Comparison of ENCODE assay signal across 8 cellular contexts in the genomic region with DNA sequence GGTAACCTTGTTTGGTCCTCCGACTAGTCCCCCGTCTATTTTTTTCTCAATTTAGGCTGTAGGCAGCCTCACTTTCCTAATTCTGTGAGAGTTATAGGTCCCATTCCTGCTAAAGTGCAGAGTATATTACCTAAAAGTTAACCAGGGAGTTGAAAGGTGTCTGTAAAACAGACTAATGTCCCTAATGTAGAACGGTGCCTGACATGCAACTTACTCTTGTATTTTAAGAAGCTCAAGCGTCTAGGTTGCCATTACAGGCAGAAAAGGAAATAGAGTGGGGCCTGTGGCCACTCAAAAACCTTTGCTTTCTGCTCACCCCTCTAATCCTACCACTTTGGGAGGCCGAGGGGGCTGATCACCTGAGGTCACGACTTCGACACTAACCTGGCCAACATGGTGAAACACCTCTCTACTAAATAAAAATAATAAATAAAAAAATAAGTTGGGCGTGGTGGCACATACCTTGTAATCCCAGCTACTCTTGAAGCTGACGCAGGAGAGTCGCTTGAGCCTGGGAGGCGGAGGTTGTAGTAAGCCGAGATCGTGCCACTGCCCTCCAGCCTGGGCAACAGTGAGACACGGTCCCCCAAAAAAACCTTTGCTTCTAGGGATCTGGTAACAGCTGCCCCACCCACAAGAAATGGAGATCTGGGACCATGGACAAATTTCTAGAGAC. TPM values are rescaled to one million over a fixed set of nuclear protein-coding genes. Genes with fewer than 3 reads are reported as not detected.
DNase-seq lines count a peak whose midpoint lies in the region; FAIRE-seq and TF ChIP-seq lines count a peak whose summit lies in the region.

No MANE protein-coding gene starts in this region.

- TF ChIP-seq CTCF in fibroblast of villous mesenchyme (IDR thresholded peaks at IDR 0.05; ENCODE audit: insufficient read depth, low read depth, low read length) (no peak), retinal pigment epithelial cell (conservative IDR thresholded peaks at IDR 0.05; ENCODE audit: low read depth, low read length) (no peak)

- no peak for TF ChIP-seq POLR2A in GM12891 (IDR thresholded peaks at IDR 0.05; ENCODE audit: low read depth, low read length)

- DNase-seq in DMS53 (lab: John Stamatoyannopoulos, UW) (peak; percentile 79), LHCN-M2 (ENCODE audit: low read depth) (peak; percentile 15), fibroblast of villous mesenchyme (ENCODE audit: low read depth) (peak; percentile 40), retinal pigment epithelial cell (ENCODE audit: low read depth) (no peak), midbrain (lab: John Stamatoyannopoulos, UW) (no peak), HuH-7 (ENCODE audit: low spot score) (no peak), GM12891 (ENCODE audit: insufficient read length, low spot score) (no peak)
- DNase-seq in activated CD4-positive, alpha-beta T cell treated with anti-CD3 and anti-CD28 coated beads, Interleukin-2, amount 50 U/mL, for 1 hour: peak; percentile 2

- peak overlapping the region; percentile 91 for H3K4me3 ChIP-seq in fibroblast of villous mesenchyme (ENCODE audit: low read depth, low read length)
- H3K4me3 ChIP-seq in retinal pigment epithelial cell (ENCODE audit: low read length): peak overlapping the region; percentile 99

- FAIRE-seq in GM12891 (lab: Jason Lieb, UNC): no peak

TF ChIP-seq in GM12891, 5 proteins besides CTCF, POLR2A, EP300 and RAD21:
- TF ChIP-seq POU2F2 (IDR thresholded peaks at IDR 0.05; ENCODE audit: low read depth, low read length) (no peak), SPI1 (IDR thresholded peaks at IDR 0.05; ENCODE audit: low read depth, low read length) (no peak), TAF1 (IDR thresholded peaks at IDR 0.05; ENCODE audit: low read depth, low read length) (no peak), POLR2AphosphoS5 (IDR thresholded peaks at IDR 0.05; ENCODE audit: low read depth, low read length) (no peak; the same call in 1 of the 2 replicates), PAX5 (IDR thresholded peaks at IDR 0.05; ENCODE audit: insufficient read depth, low read length, severe bottlenecking) (no peak)
TF ChIP-seq in GM12891: peak in this region for 0.

RNA-seq across cellular contexts. Expression of a gene that starts 37.9 kb away (rescaled TPM):
- 11.5 and 12.5 TPM in 2 replicates for total RNA-seq in LHCN-M2 (2014; rRNA removed)
- polyA plus RNA-seq in LHCN-M2 (2012): 11.7 TPM
- total RNA-seq in fibroblast of villous mesenchyme: 7.4 and 15.5 TPM in 2 replicates
- polyA plus RNA-seq in GM12891 (2012; ENCODE audit: low read depth, missing spikeins): 0.98 TPM

Comparison
In these comparisons a context has a peak if more than half of its experiments do, and no peak if none do; other contexts are left out.
1. DNase-seq: peak in DMS53 (single experiment), LHCN-M2 (single experiment), activated CD4-positive, alpha-beta T cell treated with anti-CD3 and anti-CD28 coated beads, Interleukin-2, amount 50 U/mL, for 1 hour (single experiment) and fibroblast of villous mesenchyme (single experiment); none in retinal pigment epithelial cell (single experiment), midbrain (single experiment), HuH-7 (single experiment) and GM12891 (single experiment).